In genomic region chr5:74903165-74903787, GRCh38 we compare ENCODE assay signal across 9 cellular contexts. TPM values are rescaled to one million over a fixed set of nuclear protein-coding genes. Genes with fewer than 3 reads are reported as not detected.
DNase-seq lines count a peak whose midpoint lies in the region; FAIRE-seq and TF ChIP-seq lines count a peak whose summit lies in the region.
"Had no signal": no experiment of that assay in that cellular context is flagged by ENCODE, and none has a peak within 500 bp of the region (broad histone marks: within the 10 kb centered on the region; RNA-seq: fewer than 3 reads in every experiment).

No MANE protein-coding gene starts in this region.

- H3K9me3 ChIP-seq in H1 (ENCODE audit: insufficient read depth in 2 of 2, low read depth in 1 of 2, low read length in 1 of 2) = peaks cover 0 to under 1% of the 10 kb centered on the region in 2 experiments; a peak in 1 of 4 replicates

- H4K91ac ChIP-seq in H1 (replicated peaks; ENCODE audit: insufficient read length, low read length) = no peak overlapping the region

- no peaks in the 10 kb centered on the region for H3K23me2 ChIP-seq in H1 (ENCODE audit: low read depth, low read length)

- no peak overlapping the region for H2BK20ac ChIP-seq in H1 (ENCODE audit: low read length)

- no peak overlapping the region for H3K4me3 Mint-ChIP-seq in nephron progenitor cell
- no peak overlapping the region for H3K4me3 Mint-ChIP-seq in activated T-helper 2 cell treated with anti-CD3 and anti-CD28 coated beads, Interferon-gamma antibody, Interleukin-2, Interleukin-4, amounts not matched to agents 10 μg/mL and 5 μg/mL and 100 μg/mL, durations not matched to agents 14 hours and 24 hours and 36 hours (ENCODE audit: low read depth)
- H3K4me3 Mint-ChIP-seq: activated naive CD8-positive, alpha-beta T cell had no signal

- H3K27ac ChIP-seq in H1 (ENCODE audit: low read depth, low read length) = no peak overlapping the region

- H2AK5ac ChIP-seq in H1 (ENCODE audit: low read depth, low read length) = no peak overlapping the region

- POLR2A ChIA-PET in H1 (lab: Charles Lee; ENCODE audit: partially characterized antibody) = no interaction called here

- DNase-seq in AG09309 (ENCODE audit: low read depth) (no peak), GM12891 (ENCODE audit: insufficient read length, low spot score) (peak; percentile 47), RPMI8226 (peak; percentile 61), H1 (ENCODE audit: low read depth in 1 of 2, low spot score in 2 of 2) (peak; percentile 71 to 81), nephron progenitor cell (peak; percentile 42), H54 (ENCODE audit: insufficient read length, low spot score) (no peak), NCI-H2227 treated with DMSO at 0.1 percent for 48 hours (lab: John Stamatoyannopoulos, UW) (no peak)
- no peak for DNase-seq in activated T-helper 2 cell treated with anti-CD3 and anti-CD28 coated beads, Interferon-gamma antibody, Interleukin-2, Interleukin-4, amounts not matched to agents 10 μg/mL and 5 μg/mL and 100 μg/mL, durations not matched to agents 14 hours and 24 hours and 36 hours (ENCODE audit: low spot score)

- FAIRE-seq in GM12891 (lab: Jason Lieb, UNC) = peak; percentile 63
- FAIRE-seq in H1 (lab: Jason Lieb, UNC) = peak; percentile 99
- FAIRE-seq in H54 (lab: Jason Lieb, UNC) = no peak

- H2BK5ac ChIP-seq in H1 (ENCODE audit: low read depth, low read length) = no peak overlapping the region; the same call in 1 of the 2 replicates

- no peak overlapping the region for H3K9ac ChIP-seq in H1 (replicated peaks in 1 of 4; ENCODE audit: extremely low read depth in 1 of 4, low read depth in 3 of 4, low read length in 3 of 4)

- H4K8ac ChIP-seq in H1 (ENCODE audit: extremely low read depth, insufficient read depth, low read length) = no peak overlapping the region

- H2BK15ac ChIP-seq in H1 (ENCODE audit: low read length) = no peak overlapping the region

- TF ChIP-seq RAD21 in H1 (IDR thresholded peaks at IDR 0.05 in 1 of 2, conservative IDR thresholded peaks at IDR 0.05 in 1 of 2; ENCODE audit: low read depth in 2 of 2, low read length in 2 of 2) = peak; percentile 98

- H4K5ac ChIP-seq in H1 (ENCODE audit: insufficient read length, low read depth, low read length) = no peak overlapping the region

- H2BK12ac ChIP-seq in H1 (ENCODE audit: low read depth, low read length) = no peak overlapping the region

- no peak for TF ChIP-seq POLR2A in GM12891 (IDR thresholded peaks at IDR 0.05; ENCODE audit: low read depth, low read length)
- no peak for TF ChIP-seq POLR2A in H1 (IDR thresholded peaks at IDR 0.05; ENCODE audit: control extremely low read depth in 1 of 2, low read depth in 2 of 2, low read length in 2 of 2)
- no peak for TF ChIP-seq POLR2A in H54 (IDR thresholded peaks at IDR 0.05; ENCODE audit: low read depth, low read length)

- no peaks in the 10 kb centered on the region for H4K20me1 ChIP-seq in H1 (replicated peaks in 1 of 2; ENCODE audit: control insufficient read depth in 1 of 2, insufficient read depth in 2 of 2, low read length in 2 of 2)

- peak overlapping the region; percentile 89 for H2AFZ ChIP-seq in H1 (ENCODE audit: low read length)

- H3K14ac ChIP-seq in H1 (ENCODE audit: insufficient read length) = no peak overlapping the region

- H2BK120ac ChIP-seq in H1 (replicated peaks; ENCODE audit: low read depth, low read length) = peak overlapping the region; percentile 8

- no peak overlapping the region for H3K23ac ChIP-seq in H1 (ENCODE audit: insufficient read length)

- peaks cover 0 to 6% (median 3%) of the 10 kb centered on the region in 4 experiments; a peak in 4 of 7 replicates for H3K4me1 ChIP-seq in H1 (replicated peaks in 1 of 4; ENCODE audit: control insufficient read depth in 3 of 4, insufficient read depth in 4 of 4, low read length in 3 of 4)

- TF ChIP-seq CTCF in AG09309 (IDR thresholded peaks at IDR 0.05; ENCODE audit: control insufficient read depth, insufficient read depth, low read depth, low read length, missing control alignments) (peak; percentile 44), H1 (IDR thresholded peaks at IDR 0.05; ENCODE audit: control extremely low read depth in 1 of 3, insufficient read depth in 1 of 3, low read depth in 1 of 3, low read length in 3 of 3) (peak; percentile 88 to 95 (median 91)), nephron progenitor cell (IDR thresholded peaks at IDR 0.05) (peak; percentile 47)

- no peaks in the 10 kb centered on the region for H3K4me1 Mint-ChIP-seq in nephron progenitor cell
- H3K4me1 Mint-ChIP-seq in activated T-helper 2 cell treated with anti-CD3 and anti-CD28 coated beads, Interferon-gamma antibody, Interleukin-2, Interleukin-4, amounts not matched to agents 10 μg/mL and 5 μg/mL and 100 μg/mL, durations not matched to agents 14 hours and 24 hours and 36 hours (ENCODE audit: low read depth) = no peaks in the 10 kb centered on the region

- CTCF ChIA-PET in H1 (lab: Charles Lee; ENCODE audit: partially characterized antibody) = interaction anchor here (0.7 to 2.0 kb wide), 24 partner anchors 8 to 244 kb away, joined by 3 to 10 read pairs (median 4); partner anchors contain the start of genes FAM169A, GFM2 and NSA2

- no peaks in the 10 kb centered on the region for H3K27me3 ChIP-seq in H1 (replicated peaks in 1 of 4; ENCODE audit: control insufficient read depth in 3 of 4, extremely low read depth in 1 of 4, insufficient read depth in 3 of 4, low read length in 3 of 4)

- H3K18ac ChIP-seq in H1 (ENCODE audit: extremely low read depth, low read length) = peak overlapping the region; percentile 41; the same call in 1 of the 2 replicates

- intact Hi-C loops in activated T-helper 2 cell treated with anti-CD3 and anti-CD28 coated beads, Interferon-gamma antibody, Interleukin-2, Interleukin-4, amounts not matched to agents 10 μg/mL and 5 μg/mL and 100 μg/mL, durations not matched to agents 14 hours and 24 hours and 36 hours (cut with micrococcal nuclease) = no loop called here

- TF ChIP-seq EP300 in H1 (IDR thresholded peaks at IDR 0.05; ENCODE audit: borderline replicate concordance in 1 of 2, low read depth in 2 of 2, low read length in 2 of 2) = no peak

- H3K4ac ChIP-seq in H1 (replicated peaks; ENCODE audit: insufficient read length, low read depth, low read length) = no peak overlapping the region

- H3K56ac ChIP-seq in H1 (replicated peaks; ENCODE audit: insufficient read length, low read depth, low read length) = no peak overlapping the region

- WGBS in H1 (ENCODE audit: extremely low coverage in 1 of 2, insufficient coverage in 1 of 2, insufficient read length in 1 of 2, insufficient replicate concordance in 2 of 2, low coverage in 1 of 2, low lambda C conversion rate in 2 of 2, missing lambda C conversion rate in 1 of 2), 2 experiments = 20% methylated on average over 4 of the region's 4 CpGs; no CpG with 5 or more reads in 1 of the 2 experiments

- H3K4me2 ChIP-seq in H1 (ENCODE audit: insufficient read depth in 1 of 2, low read depth in 2 of 2, low read length in 2 of 2) = no peak overlapping the region

- peaks cover 8% of the 10 kb centered on the region for H3K9me3 Mint-ChIP-seq in nephron progenitor cell
- no peaks in the 10 kb centered on the region for H3K9me3 Mint-ChIP-seq in activated T-helper 2 cell treated with anti-CD3 and anti-CD28 coated beads, Interferon-gamma antibody, Interleukin-2, Interleukin-4, amounts not matched to agents 10 μg/mL and 5 μg/mL and 100 μg/mL, durations not matched to agents 14 hours and 24 hours and 36 hours

- H3K36me3 ChIP-seq in H1 (ENCODE audit: control insufficient read depth in 2 of 4, insufficient read depth in 4 of 4, low read length in 3 of 4) = no peaks in the 10 kb centered on the region

- H3K27ac Mint-ChIP-seq in nephron progenitor cell = no peak overlapping the region
- no peak overlapping the region for H3K27ac Mint-ChIP-seq in activated T-helper 2 cell treated with anti-CD3 and anti-CD28 coated beads, Interferon-gamma antibody, Interleukin-2, Interleukin-4, amounts not matched to agents 10 μg/mL and 5 μg/mL and 100 μg/mL, durations not matched to agents 14 hours and 24 hours and 36 hours
- H3K27ac Mint-ChIP-seq: activated naive CD8-positive, alpha-beta T cell had no signal

- no peaks in the 10 kb centered on the region for H3K27me3 Mint-ChIP-seq in nephron progenitor cell (ENCODE audit: low read depth, poor library complexity)
- peaks cover 3% of the 10 kb centered on the region for H3K27me3 Mint-ChIP-seq in activated T-helper 2 cell treated with anti-CD3 and anti-CD28 coated beads, Interferon-gamma antibody, Interleukin-2, Interleukin-4, amounts not matched to agents 10 μg/mL and 5 μg/mL and 100 μg/mL, durations not matched to agents 14 hours and 24 hours and 36 hours (ENCODE audit: low read depth)
- H3K27me3 Mint-ChIP-seq: activated naive CD8-positive, alpha-beta T cell had no signal

- H3K36me3 Mint-ChIP-seq in nephron progenitor cell (ENCODE audit: low read depth) = no peaks in the 10 kb centered on the region
- H3K36me3 Mint-ChIP-seq in activated T-helper 2 cell treated with anti-CD3 and anti-CD28 coated beads, Interferon-gamma antibody, Interleukin-2, Interleukin-4, amounts not matched to agents 10 μg/mL and 5 μg/mL and 100 μg/mL, durations not matched to agents 14 hours and 24 hours and 36 hours (ENCODE audit: low read depth) = no peaks in the 10 kb centered on the region
- H3K36me3 Mint-ChIP-seq: activated naive CD8-positive, alpha-beta T cell had no signal

- H3K79me1 ChIP-seq in H1 (ENCODE audit: low read depth, low read length) = no peaks in the 10 kb centered on the region

- H3K4me3 ChIP-seq in AG09309 (ENCODE audit: control insufficient read depth, low read depth, low read length) (no peak overlapping the region), H1 (ENCODE audit: extremely low read depth in 1 of 4, insufficient read depth in 2 of 4, low read depth in 3 of 4, low read length in 4 of 4) (no peak overlapping the region)

- H3K79me2 ChIP-seq in H1 (ENCODE audit: control insufficient read depth in 1 of 2, insufficient read depth in 2 of 2, low read length in 2 of 2) = no peaks in the 10 kb centered on the region

TF ChIP-seq in H1, 55 proteins besides CTCF, POLR2A, EP300 and RAD21 (continues in another document):
- TF ChIP-seq CEBPB (IDR thresholded peaks at IDR 0.05; ENCODE audit: low read depth, low read length) (peak; percentile 32; the same call in 1 of the 2 replicates), CREB1 (IDR thresholded peaks at IDR 0.05) (peak; percentile 89)

RNA-seq across cellular contexts. Expression of gene FAM169A, which starts 37.1 kb away (rescaled TPM):
- 5.8 TPM for polyA plus RNA-seq in GM12891 (2012; ENCODE audit: low read depth, missing spikeins)
- total RNA-seq in H1 (2021; fragmentation: NEBNext Ultra II Directional; extraction: Animal tissue kit (Norgen Biotek cat#: 25700)) = 78.7 and 83.1 TPM in 2 replicates
- polyA plus RNA-seq in H1 (2011; rRNA removed) = 9.0 and 12.6 TPM in 2 replicates
- polyA plus RNA-seq in H1 (2011; cell fraction: cytosol; rRNA removed) = 17.4 TPM
- 13.0 TPM for polyA plus RNA-seq in H1 (2011; cell fraction: nucleus; rRNA removed)
- polyA plus RNA-seq in H1 (2012, experiment 1 of 2) = 12.2 to 25.3 TPM (median 17.9 TPM) in 4 replicates
- 1.5 TPM for polyA plus RNA-seq in H1 (2012, experiment 2 of 2)
- 29.1 TPM for polyA plus RNA-seq in H1 (2013, experiment 1 of 2)
- polyA plus RNA-seq in H1 (2013, experiment 2 of 2) = 30.1 TPM
- 45.6 and 62.0 TPM in 2 replicates for polyA minus RNA-seq in H1 (2011; rRNA and poly(A)+ RNA removed)
- 30.0 TPM for polyA minus RNA-seq in H1 (2011; cell fraction: cytosol; rRNA and poly(A)+ RNA removed)
- 59.1 TPM for polyA minus RNA-seq in H1 (2011; cell fraction: nucleus; rRNA and poly(A)+ RNA removed)
- 1.9 and 2.1 TPM in 2 replicates for total RNA-seq in activated T-helper 2 cell treated with anti-CD3 and anti-CD28 coated beads, Interferon-gamma antibody, Interleukin-2, Interleukin-4, amounts not matched to agents 10 μg/mL and 5 μg/mL and 100 μg/mL, durations not matched to agents 14 hours and 24 hours and 36 hours

Comparison
In these comparisons a context has a peak if more than half of its experiments do, and no peak if none do; other contexts are left out.
1. DNase-seq: peak in GM12891 (single experiment), RPMI8226 (single experiment), H1 (2 of 2) and nephron progenitor cell (single experiment); none in AG09309 (single experiment), activated T-helper 2 cell treated with anti-CD3 and anti-CD28 coated beads, Interferon-gamma antibody, Interleukin-2, Interleukin-4, amounts not matched to agents 10 μg/mL and 5 μg/mL and 100 μg/mL, durations not matched to agents 14 hours and 24 hours and 36 hours (single experiment), H54 (single experiment) and NCI-H2227 treated with DMSO at 0.1 percent for 48 hours (single experiment).
2. RNA of gene FAM169A, which starts 37.1 kb away (total RNA-seq): 78.7 to 83.1 TPM in H1; 1.9 to 2.1 TPM in activated T-helper 2 cell treated with anti-CD3 and anti-CD28 coated beads, Interferon-gamma antibody, Interleukin-2, Interleukin-4, amounts not matched to agents 10 μg/mL and 5 μg/mL and 100 μg/mL, durations not matched to agents 14 hours and 24 hours and 36 hours; every median in the first group is over 10 times any median in the second.
3. Peak in every context shown above with its lines, with median percentiles within 50 percentile points of each other: CTCF ChIP-seq.